11 cellular contexts compared by ENCODE assay signal in the genomic region with DNA sequence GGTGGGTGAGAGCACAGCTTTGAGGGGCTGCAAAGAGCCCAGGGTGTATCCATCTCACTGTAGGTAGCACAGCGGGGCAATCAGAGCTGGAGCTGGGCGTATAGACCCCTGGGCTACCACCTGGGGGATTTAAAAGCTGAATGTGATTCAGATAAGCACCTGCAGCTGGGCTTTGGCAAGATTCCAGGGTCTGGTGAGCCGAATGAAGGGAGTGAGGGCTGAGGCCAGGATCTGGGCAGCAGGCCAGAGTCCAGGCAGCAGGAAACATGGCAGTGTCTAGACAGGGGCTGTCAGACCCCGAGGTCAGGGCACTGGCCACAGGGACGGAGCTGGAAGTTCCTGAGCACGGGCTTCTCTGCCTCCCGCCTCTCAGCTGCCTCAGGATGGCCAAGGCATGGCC.
DNase-seq lines count a peak whose midpoint lies in the region; ATAC-seq and TF ChIP-seq lines count a peak whose summit lies in the region.
"Had no signal": no experiment of that assay in that cellular context is flagged by ENCODE, and none has a peak within 500 bp of the region (broad histone marks: within the 10 kb centered on the region; RNA-seq: fewer than 3 reads in every experiment).

No MANE protein-coding gene starts in this region.

- no peak for TF ChIP-seq POLR2A in GM18505 (IDR thresholded peaks at IDR 0.05; ENCODE audit: borderline replicate concordance, extremely low read depth, insufficient read depth, insufficient read length)

- no peak for ATAC-seq in GM18505 (IDR thresholded peaks at IDR 0.05; ENCODE audit: unreplicated experiment)
- ATAC-seq in HG03196 (IDR thresholded peaks at IDR 0.05; ENCODE audit: unreplicated experiment), result no peak
- ATAC-seq in GM21390 (IDR thresholded peaks at IDR 0.05; ENCODE audit: unreplicated experiment), result no peak

- peak; percentile 80 for DNase-seq in COLO668 (lab: John Stamatoyannopoulos, UW; ENCODE audit: unreplicated experiment)
- peak; percentile 51 for DNase-seq in NCI-H1417 treated with DMSO at 0.1 percent for 48 hours (lab: John Stamatoyannopoulos, UW)
- DNase-seq in astrocyte of the hippocampus (ENCODE audit: low read depth, low spot score), result peak; percentile 73
- DNase-seq in kidney tubule cell (ENCODE audit: low spot score), result peak; percentile 88
- DNase-seq in SIG-M5 treated with dmso at 0.1 percent for 504 hours (lab: John Stamatoyannopoulos, UW; ENCODE audit: unreplicated experiment), result no peak
- DNase-seq: activated gamma-delta T cell, GOT3, NCI-H1694 treated with DMSO at 0.1 percent for 48 hours had no signal
